1 cellular context compared by ENCODE assay signal in genomic region chr3:148829926-148830325, GRCh38.
TF ChIP-seq lines count a peak whose summit lies in the region.

No MANE protein-coding gene starts in this region.

TF ChIP-seq in H1, 55 proteins besides CTCF, POLR2A, EP300 and RAD21:
- no peak for TF ChIP-seq YY1 (IDR thresholded peaks at IDR 0.05; ENCODE audit: low read depth, low read length)
- TF ChIP-seq HDAC2 (IDR thresholded peaks at IDR 0.05; ENCODE audit: borderline replicate concordance in 1 of 2, low read depth in 2 of 2, low read length in 2 of 2) = no peak
- TF ChIP-seq SIRT6 (IDR thresholded peaks at IDR 0.05; ENCODE audit: low read length) = no peak
- no peak for TF ChIP-seq SIX5 (IDR thresholded peaks at IDR 0.05; ENCODE audit: low read depth, low read length)
- TF ChIP-seq ASH2L (IDR thresholded peaks at IDR 0.05; ENCODE audit: low read length) = no peak
- TF ChIP-seq, protein P1, sequence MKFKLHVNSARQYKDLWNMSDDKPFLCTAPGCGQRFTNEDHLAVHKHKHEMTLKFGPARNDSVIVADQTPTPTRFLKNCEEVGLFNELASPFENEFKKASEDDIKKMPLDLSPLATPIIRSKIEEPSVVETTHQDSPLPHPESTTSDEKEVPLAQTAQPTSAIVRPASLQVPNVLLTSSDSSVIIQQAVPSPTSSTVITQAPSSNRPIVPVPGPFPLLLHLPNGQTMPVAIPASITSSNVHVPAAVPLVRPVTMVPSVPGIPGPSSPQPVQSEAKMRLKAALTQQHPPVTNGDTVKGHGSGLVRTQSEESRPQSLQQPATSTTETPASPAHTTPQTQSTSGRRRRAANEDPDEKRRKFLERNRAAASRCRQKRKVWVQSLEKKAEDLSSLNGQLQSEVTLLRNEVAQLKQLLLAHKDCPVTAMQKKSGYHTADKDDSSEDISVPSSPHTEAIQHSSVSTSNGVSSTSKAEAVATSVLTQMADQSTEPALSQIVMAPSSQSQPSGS (IDR thresholded peaks at IDR 0.05; ENCODE audit: low read length) = no peak
- no peak for TF ChIP-seq EZH2 (IDR thresholded peaks at IDR 0.05; ENCODE audit: low read depth, low read length, severe bottlenecking)
- TF ChIP-seq CHD2 (IDR thresholded peaks at IDR 0.05; ENCODE audit: low read length) = no peak
- no peak for TF ChIP-seq NRF1 (IDR thresholded peaks at IDR 0.05; ENCODE audit: low read depth, low read length)
- no peak for TF ChIP-seq RXRA (IDR thresholded peaks at IDR 0.05; ENCODE audit: insufficient read depth, low read depth, low read length)
- TF ChIP-seq KDM5A (IDR thresholded peaks at IDR 0.05; ENCODE audit: low read length) = no peak
- TF ChIP-seq SRF (IDR thresholded peaks at IDR 0.05; ENCODE audit: low read depth, low read length) = no peak
- TF ChIP-seq BACH1 (IDR thresholded peaks at IDR 0.05; ENCODE audit: low read length) = no peak
- no peak for TF ChIP-seq E2F6 (IDR thresholded peaks at IDR 0.05)
- TF ChIP-seq POU5F1 (IDR thresholded peaks at IDR 0.05; ENCODE audit: low read depth, low read length) = no peak
